ENCODE assay signal across 10 cellular contexts in genomic region chr14:89237923-89238529, GRCh38.
DNase-seq lines count a peak whose midpoint lies in the region; ATAC-seq, FAIRE-seq and TF ChIP-seq lines count a peak whose summit lies in the region.
"Had no signal": no experiment of that assay in that cellular context is flagged by ENCODE, and none has a peak within 500 bp of the region (broad histone marks: within the 10 kb centered on the region; RNA-seq: fewer than 3 reads in every experiment).

No MANE protein-coding gene starts in this region.

- peak; percentile 45 for TF ChIP-seq CTCF in AG04450 (IDR thresholded peaks at IDR 0.05; ENCODE audit: low read depth, low read length)
- peak; percentile 72 for TF ChIP-seq CTCF in HFFc6 (IDR thresholded peaks at IDR 0.05)
- TF ChIP-seq CTCF in ascending aorta (IDR thresholded peaks at IDR 0.05), result peak; percentile 32 to 56 (median 36)
- TF ChIP-seq CTCF in keratinocyte (optimal IDR thresholded peaks at IDR 0.05 in 1 of 3, IDR thresholded peaks at IDR 0.05 in 1 of 3, conservative IDR thresholded peaks at IDR 0.05 in 1 of 3; ENCODE audit: extremely low read depth in 1 of 3, insufficient read depth in 2 of 3, low read length in 3 of 3), result peak in 2 of 3 experiments; percentile 18 to 42

- H3K4me1 ChIP-seq in ascending aorta (peaks cover 4 to 19% of the 10 kb centered on the region in 2 donors), keratinocyte (ENCODE audit: control insufficient read depth, extremely low read depth, insufficient read depth, low read length) (no peaks in the 10 kb centered on the region)

- intact Hi-C loops in ascending aorta (cut with DNase I), result loop anchor here (5.0 kb wide), 1 partner anchor 196 kb away; no protein-coding TSS in a partner anchor

- no peak overlapping the region for H3K4me3 Mint-ChIP-seq in HFFc6
- H3K4me3 Mint-ChIP-seq: naive thymus-derived CD4-positive, alpha-beta T cell had no signal

- POLR2A ChIA-PET in AG04450 (lab: Yijun Ruan, JAX), result interaction anchor here (0.6 kb wide), 1 partner anchor 1077 kb away, joined by 7 read pairs; no protein-coding TSS in a partner anchor

- H3K79me2 ChIP-seq in keratinocyte (ENCODE audit: control insufficient read depth, insufficient read depth, low read length), result no peaks in the 10 kb centered on the region

- H3K4me3 ChIP-seq in AG04450 (ENCODE audit: low read depth, low read length), result no peak overlapping the region
- H3K4me3 ChIP-seq in ascending aorta, result no peak overlapping the region
- no peak overlapping the region for H3K4me3 ChIP-seq in keratinocyte (ENCODE audit: control insufficient read depth in 2 of 3, extremely low read depth in 1 of 3, insufficient read depth in 2 of 3, low read depth in 1 of 3, low read length in 3 of 3)

- no peaks in the 10 kb centered on the region for H4K20me1 ChIP-seq in keratinocyte (ENCODE audit: control insufficient read depth, extremely low read depth, insufficient read depth, low read length)

- no peaks in the 10 kb centered on the region; the same call in 1 of the 2 replicates for H3K27me3 Mint-ChIP-seq in HFFc6 (ENCODE audit: insufficient read depth)
- H3K27me3 Mint-ChIP-seq: naive thymus-derived CD4-positive, alpha-beta T cell had no signal

- H3K9me3 ChIP-seq in AG04450 (ENCODE audit: control insufficient read depth, insufficient read depth, low read length) (peaks cover 3% of the 10 kb centered on the region; the same call in 1 of the 2 replicates), ascending aorta (no peaks in the 10 kb centered on the region), keratinocyte (ENCODE audit: control insufficient read depth, low read depth, low read length) (no peaks in the 10 kb centered on the region)

- no peaks in the 10 kb centered on the region for H3K36me3 ChIP-seq in ascending aorta
- no peaks in the 10 kb centered on the region for H3K36me3 ChIP-seq in keratinocyte (ENCODE audit: control insufficient read depth in 2 of 2, extremely low read depth in 1 of 2, insufficient read depth in 2 of 2, low read length in 2 of 2)

- H3K27me3 ChIP-seq in AG04450 (ENCODE audit: control insufficient read depth, insufficient read depth, low read length) (no peaks in the 10 kb centered on the region), ascending aorta (no peaks in the 10 kb centered on the region), keratinocyte (ENCODE audit: control insufficient read depth, extremely low read depth, insufficient read depth, low read length) (no peaks in the 10 kb centered on the region)

- H3K36me3 Mint-ChIP-seq in HFFc6 (ENCODE audit: low read depth), result 0 out of 2 replicates have a peak, but pooled peaks cover 4% of the 10 kb centered on the region

- FAIRE-seq in keratinocyte (lab: Jason Lieb, UNC), result no peak

- no peak overlapping the region for H3K9ac ChIP-seq in keratinocyte (ENCODE audit: control insufficient read depth, extremely low read depth, insufficient read depth, low read length)

- no peak overlapping the region for H2AFZ ChIP-seq in keratinocyte (ENCODE audit: control insufficient read depth, low read length)

- no peak overlapping the region for H3K27ac Mint-ChIP-seq in HFFc6

- dilution Hi-C loops in keratinocyte (cut with MboI; ENCODE audit: extremely low pct_ligation_motif_present, low sequenced_read_pairs), result no loop called here

- no peaks in the 10 kb centered on the region for H3K9me3 Mint-ChIP-seq in HFFc6

- ATAC-seq in HG03571 (IDR thresholded peaks at IDR 0.05; ENCODE audit: unreplicated experiment) (no peak), HG03135 (IDR thresholded peaks at IDR 0.05; ENCODE audit: unreplicated experiment) (no peak)
- ATAC-seq: naive thymus-derived CD4-positive, alpha-beta T cell had no signal

- H3K4me2 ChIP-seq in keratinocyte (ENCODE audit: control insufficient read depth, extremely low read depth, insufficient read depth, low read depth, low read length), result no peak overlapping the region

- H3K9me1 ChIP-seq in keratinocyte (ENCODE audit: control insufficient read depth, extremely low read depth, insufficient read depth, low read length), result no peaks in the 10 kb centered on the region

- no peak for DNase-seq in AG04450 (ENCODE audit: low read depth, low spot score)
- no peak for DNase-seq in HFFc6
- no peak for DNase-seq in ascending aorta (ENCODE audit: low spot score in 2 of 2)
- no peak for DNase-seq in keratinocyte (ENCODE audit: low read depth, low spot score)
- no peak for DNase-seq in islet precursor cell
- no peak for DNase-seq in midbrain (lab: John Stamatoyannopoulos, UW)
- DNase-seq: effector CD8-positive, alpha-beta T cell; naive thymus-derived CD4-positive, alpha-beta T cell had no signal

- CTCF ChIA-PET in AG04450 (lab: Charles Lee), result interaction anchor here (1.0 kb wide), 1 partner anchor 197 kb away, joined by 4 read pairs; no protein-coding TSS in a partner anchor

- H3K4me1 Mint-ChIP-seq in HFFc6 (ENCODE audit: low read depth), result peaks cover 16% of the 10 kb centered on the region

- H3K27ac ChIP-seq in AG04450 (ENCODE audit: low read depth, low read length) (no peak overlapping the region), ascending aorta (peak overlapping the region in 1 of 2 donors; percentile 22), keratinocyte (ENCODE audit: control insufficient read depth, insufficient read depth, low read length) (no peak overlapping the region)
